ENCODE assay signal across 8 cellular contexts in genomic region chr20:58237318-58238182, GRCh38. TPM values are rescaled to one million over a fixed set of nuclear protein-coding genes. Genes with fewer than 3 reads are reported as not detected.
DNase-seq lines count a peak whose midpoint lies in the region; TF ChIP-seq lines count a peak whose summit lies in the region.

No MANE protein-coding gene starts in this region.

- intact Hi-C loops in activated T-helper 1 cell treated with anti-CD3 and anti-CD28 coated beads, Interleukin-12 subunit alpha, Interleukin-12 subunit beta, Interleukin-2, Interleukin-4 antibody, amounts not matched to agents 30 ng/mL and 10 ng/mL and 1 ng/mL, durations not matched to agents 14 hours and 24 hours and 36 hours (cut with micrococcal nuclease): loop anchor here (1.0 to 10.0 kb wide), 12 partner anchors 14 to 927 kb away; partner anchors contain the start of genes NELFCD, RBM38 and VAPB
- intact Hi-C loops in vagina (cut with DNase I): loop anchor here (5.0 to 10.0 kb wide), 2 partner anchors 207 to 415 kb away; partner anchors contain the start of gene STX16

- H3K9me3 ChIP-seq in iPS-20b (ENCODE audit: insufficient read depth, low read depth, low read length) (no peaks in the 10 kb centered on the region), vagina (no peaks in the 10 kb centered on the region)

- H3K4me3 Mint-ChIP-seq in activated naive CD4-positive, alpha-beta T cell treated with anti-CD3 and anti-CD28 coated beads, Interleukin-2, amount 50 U/mL, for 24 hours: peak overlapping the region; percentile 91
- peak overlapping the region; percentile 83 for H3K4me3 Mint-ChIP-seq in activated T-helper 1 cell treated with anti-CD3 and anti-CD28 coated beads, Interleukin-12 subunit alpha, Interleukin-12 subunit beta, Interleukin-2, Interleukin-4 antibody, amounts not matched to agents 30 ng/mL and 10 ng/mL and 1 ng/mL, durations not matched to agents 14 hours and 24 hours and 36 hours

- no peaks in the 10 kb centered on the region for H3K9me3 Mint-ChIP-seq in activated naive CD4-positive, alpha-beta T cell treated with anti-CD3 and anti-CD28 coated beads, Interleukin-2, amount 50 U/mL, for 24 hours
- no peaks in the 10 kb centered on the region for H3K9me3 Mint-ChIP-seq in activated T-helper 1 cell treated with anti-CD3 and anti-CD28 coated beads, Interleukin-12 subunit alpha, Interleukin-12 subunit beta, Interleukin-2, Interleukin-4 antibody, amounts not matched to agents 30 ng/mL and 10 ng/mL and 1 ng/mL, durations not matched to agents 14 hours and 24 hours and 36 hours

- peaks cover 14% of the 10 kb centered on the region for H3K27me3 ChIP-seq in iPS-20b (ENCODE audit: insufficient read depth, low read length)
- H3K27me3 ChIP-seq in vagina: no peaks in the 10 kb centered on the region

- peaks cover 8% of the 10 kb centered on the region; the same call in 1 of the 2 replicates for H3K4me1 ChIP-seq in iPS-20b (ENCODE audit: insufficient read depth, low read length)
- H3K4me1 ChIP-seq in vagina: peaks cover 6% of the 10 kb centered on the region

- no peak for TF ChIP-seq POLR2A in vagina (IDR thresholded peaks at IDR 0.05)

- H3K27ac ChIP-seq in iPS-20b (ENCODE audit: low read length): no peak overlapping the region
- peak overlapping the region; percentile 61 for H3K27ac ChIP-seq in vagina

- no peaks in the 10 kb centered on the region for H3K27me3 Mint-ChIP-seq in activated naive CD4-positive, alpha-beta T cell treated with anti-CD3 and anti-CD28 coated beads, Interleukin-2, amount 50 U/mL, for 24 hours
- H3K27me3 Mint-ChIP-seq in activated T-helper 1 cell treated with anti-CD3 and anti-CD28 coated beads, Interleukin-12 subunit alpha, Interleukin-12 subunit beta, Interleukin-2, Interleukin-4 antibody, amounts not matched to agents 30 ng/mL and 10 ng/mL and 1 ng/mL, durations not matched to agents 14 hours and 24 hours and 36 hours (ENCODE audit: insufficient read depth): no peaks in the 10 kb centered on the region

- peaks cover 11% of the 10 kb centered on the region; the same call in 1 of the 2 replicates for H3K36me3 ChIP-seq in iPS-20b (ENCODE audit: insufficient read depth, low read depth, low read length)
- peaks cover 0 to 17% of the 10 kb centered on the region in 2 donors for H3K36me3 ChIP-seq in vagina

- H3K27ac Mint-ChIP-seq in activated naive CD4-positive, alpha-beta T cell treated with anti-CD3 and anti-CD28 coated beads, Interleukin-2, amount 50 U/mL, for 24 hours: peak overlapping the region; percentile 95
- peak overlapping the region; percentile 84 for H3K27ac Mint-ChIP-seq in activated T-helper 1 cell treated with anti-CD3 and anti-CD28 coated beads, Interleukin-12 subunit alpha, Interleukin-12 subunit beta, Interleukin-2, Interleukin-4 antibody, amounts not matched to agents 30 ng/mL and 10 ng/mL and 1 ng/mL, durations not matched to agents 14 hours and 24 hours and 36 hours

- in situ Hi-C loops in G401 (cut with HindIII; ENCODE audit: low sequenced_read_pairs): loop anchor here (25.0 kb wide), 1 partner anchor 200 kb away; no protein-coding TSS in a partner anchor

- H3K4me3 ChIP-seq in iPS-20b (ENCODE audit: low read length) (no peak overlapping the region), vagina (peak overlapping the region in 1 of 2 donors; percentile 38)

- TF ChIP-seq CTCF in vagina (IDR thresholded peaks at IDR 0.05): no peak

- H3K4me1 Mint-ChIP-seq in activated naive CD4-positive, alpha-beta T cell treated with anti-CD3 and anti-CD28 coated beads, Interleukin-2, amount 50 U/mL, for 24 hours: peaks cover 21% of the 10 kb centered on the region
- H3K4me1 Mint-ChIP-seq in activated T-helper 1 cell treated with anti-CD3 and anti-CD28 coated beads, Interleukin-12 subunit alpha, Interleukin-12 subunit beta, Interleukin-2, Interleukin-4 antibody, amounts not matched to agents 30 ng/mL and 10 ng/mL and 1 ng/mL, durations not matched to agents 14 hours and 24 hours and 36 hours (ENCODE audit: low read depth): peaks cover 30% of the 10 kb centered on the region

- no peak for DNase-seq in activated naive CD4-positive, alpha-beta T cell (lab: John Stamatoyannopoulos, UW)
- DNase-seq in activated T-helper 1 cell treated with anti-CD3 and anti-CD28 coated beads, Interleukin-12 subunit alpha, Interleukin-12 subunit beta, Interleukin-2, Interleukin-4 antibody, amounts not matched to agents 30 ng/mL and 10 ng/mL and 1 ng/mL, durations not matched to agents 14 hours and 24 hours and 36 hours (ENCODE audit: low spot score): no peak
- DNase-seq in vagina (ENCODE audit: extremely low spot score in 2 of 2): no peak
- no peak for DNase-seq in NCI-H2227 treated with DMSO at 0.1 percent for 48 hours (lab: John Stamatoyannopoulos, UW)
- DNase-seq in NCI-H1694 (lab: John Stamatoyannopoulos, UW): no peak
- no peak for DNase-seq in G401 (ENCODE audit: low spot score)

- peak overlapping the region; percentile 62; the same call in 1 of the 2 replicates for H3K9ac ChIP-seq in iPS-20b (ENCODE audit: low read depth, low read length)

- no peaks in the 10 kb centered on the region for H3K36me3 Mint-ChIP-seq in activated naive CD4-positive, alpha-beta T cell treated with anti-CD3 and anti-CD28 coated beads, Interleukin-2, amount 50 U/mL, for 24 hours
- H3K36me3 Mint-ChIP-seq in activated T-helper 1 cell treated with anti-CD3 and anti-CD28 coated beads, Interleukin-12 subunit alpha, Interleukin-12 subunit beta, Interleukin-2, Interleukin-4 antibody, amounts not matched to agents 30 ng/mL and 10 ng/mL and 1 ng/mL, durations not matched to agents 14 hours and 24 hours and 36 hours (ENCODE audit: low read depth): peaks cover 19% of the 10 kb centered on the region

RNA-seq across cellular contexts. Expression of gene ANKRD60, which starts 9.1 kb away (rescaled TPM):
- total RNA-seq in activated T-helper 1 cell treated with anti-CD3 and anti-CD28 coated beads, Interleukin-12 subunit alpha, Interleukin-12 subunit beta, Interleukin-2, Interleukin-4 antibody, amounts not matched to agents 30 ng/mL and 10 ng/mL and 1 ng/mL, durations not matched to agents 14 hours and 24 hours and 36 hours: not detected in 2 replicates
- not detected for total RNA-seq in vagina
- not detected in 2 replicates for total RNA-seq in G401 (2014; rRNA removed; shearing (Covaris generic))
